Comparison of ENCODE assay signal across 30 cellular contexts in the genomic region with DNA sequence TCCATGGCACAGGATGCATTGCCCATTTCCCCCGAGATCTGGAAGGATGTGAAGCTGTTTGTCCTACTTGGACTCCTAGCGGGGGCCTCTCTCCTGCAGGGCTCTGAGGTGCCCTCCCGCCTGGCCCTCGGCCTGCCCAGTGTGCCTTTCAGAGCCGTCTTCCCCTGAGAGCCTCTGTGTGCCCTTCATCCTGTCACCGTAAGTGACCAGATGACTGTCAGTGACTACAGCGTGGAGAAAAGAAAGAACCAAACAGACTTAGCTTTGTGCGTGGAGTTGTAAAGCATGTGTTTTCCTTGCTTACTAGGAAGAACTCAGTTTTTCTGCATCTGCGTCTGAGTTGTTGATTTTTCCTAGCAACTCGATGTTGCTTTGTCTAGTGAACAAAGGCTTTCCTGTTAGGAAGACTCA. TPM values are rescaled to one million over a fixed set of nuclear protein-coding genes. Genes with fewer than 3 reads are reported as not detected.
A peak's percentile ranks its signal among the peaks of the same experiment; 100 is the strongest.
DNase-seq lines count a peak whose midpoint lies in the region; ATAC-seq and TF ChIP-seq lines count a peak whose summit lies in the region.
"Had no signal": no experiment of that assay in that cellular context is flagged by ENCODE, and none has a peak within 500 bp of the region (broad histone marks: within the 10 kb centered on the region; RNA-seq: fewer than 3 reads in every experiment).

No MANE protein-coding gene starts in this region.

- DNase-seq in GM23338 (ENCODE audit: low spot score) (no peak), dorsolateral prefrontal cortex (peak in 6 of 10 donors; percentile 22 to 56 (median 42)), lung microvascular endothelial cell (ENCODE audit: low read depth in 2 of 2) (peak; percentile 27 to 50), pons (ENCODE audit: low spot score) (peak; percentile 91), T-helper 2 cell (no peak), PC-3 (no peak)
- no peak for DNase-seq in activated CD8-positive, alpha-beta T cell treated with anti-CD3 and anti-CD28 coated beads, Interleukin-2, amount 10 ng/mL, durations not matched to agents 7 days and 5 days
- DNase-seq: activated CD4-positive, alpha-beta T cell treated with anti-CD3 and anti-CD28 coated beads, Interleukin-2, amount 10 ng/mL, durations not matched to agents 24 days and 14 days; activated CD8-positive, alpha-beta memory T cell treated with anti-CD3 and anti-CD28 coated beads, Interleukin-2, amount 10 ng/mL, durations not matched to agents 7 days and 5 days; aorta; Caco-2; central memory CD4-positive, alpha-beta T cell; DMS79; foreskin fibroblast; NCI-H1105 treated with DMSO at 0.1 percent for 48 hours; NCI-H2029 treated with DMSO at 0.1 percent for 48 hours; NCI-H226; NCI-H774; right cardiac atrium; stimulated activated CD4-positive, alpha-beta T cell treated with anti-CD3 and anti-CD28 coated beads, Interleukin-4, amount 100 ng/mL, for 4 hours; stimulated activated naive CD4-positive, alpha-beta T cell had no signal

- peaks cover 8% of the 10 kb centered on the region; the same call in 1 of the 2 replicates for H3K36me3 ChIP-seq in GM23338 (ENCODE audit: insufficient read depth)
- peaks cover 3% of the 10 kb centered on the region; the same call in 1 of the 2 replicates for H3K36me3 ChIP-seq in PC-3 (ENCODE audit: low read depth, low read length)

- peaks cover 13% of the 10 kb centered on the region for H3K79me2 ChIP-seq in GM23338 (replicated peaks; ENCODE audit: insufficient read depth)
- H3K79me2 ChIP-seq in PC-3 (ENCODE audit: low read length), result no peaks in the 10 kb centered on the region

- ATAC-seq in GM23338 (no peak), HG03139 (IDR thresholded peaks at IDR 0.05; ENCODE audit: unreplicated experiment) (no peak), PC-3 (no peak)
- no peak for ATAC-seq in activated CD8-positive, alpha-beta T cell treated with anti-CD3 and anti-CD28 coated beads, Interleukin-2, amount 10 ng/mL, durations not matched to agents 7 days and 5 days
- ATAC-seq: activated CD8-positive, alpha-beta memory T cell treated with anti-CD3 and anti-CD28 coated beads, Interleukin-2, amount 10 ng/mL, durations not matched to agents 7 days and 5 days; HCT116; SK-N-SH treated with all-trans-retinoic acid at 6 μM for 48 hours had no signal

- no peaks in the 10 kb centered on the region for H3K9me2 ChIP-seq in GM23338 (ENCODE audit: insufficient read depth)
- no peaks in the 10 kb centered on the region for H3K9me2 ChIP-seq in PC-3 (replicated peaks; ENCODE audit: low read length)

- H4K20me1 ChIP-seq in GM23338 (replicated peaks; ENCODE audit: insufficient read depth) (no peaks in the 10 kb centered on the region; the same call in 1 of the 2 replicates), PC-3 (ENCODE audit: low read length) (no peaks in the 10 kb centered on the region)

- peaks cover 4% of the 10 kb centered on the region; the same call in 1 of the 2 replicates for H3K4me1 ChIP-seq in GM23338 (ENCODE audit: insufficient read depth)
- no peaks in the 10 kb centered on the region for H3K4me1 ChIP-seq in PC-3 (ENCODE audit: insufficient read depth, low read length)
- H3K4me1 ChIP-seq: Caco-2, tibial artery had no signal

- peaks cover 71% of the 10 kb centered on the region for H3K36me3 Mint-ChIP-seq in GM23338 (ENCODE audit: low read depth)
- H3K36me3 Mint-ChIP-seq in activated CD8-positive, alpha-beta T cell treated with anti-CD3 and anti-CD28 coated beads, Interleukin-2, amount 10 ng/mL, durations not matched to agents 7 days and 5 days (ENCODE audit: low read depth), result peaks cover 37% of the 10 kb centered on the region

- TF ChIP-seq CTCF in GM23338 (conservative IDR thresholded peaks at IDR 0.05; ENCODE audit: low read depth in 2 of 2) (no peak), dorsolateral prefrontal cortex (IDR thresholded peaks at IDR 0.05 in 54 of 56, conservative IDR thresholded peaks at IDR 0.05 in 2 of 56; ENCODE audit: low read depth in 1 of 56, partially characterized antibody in 56 of 56) (peak in 2 of 56 donors; percentile 6 to 18), PC-3 (conservative IDR thresholded peaks at IDR 0.05; ENCODE audit: low read depth, low read length) (no peak)

- H2AFZ ChIP-seq in GM23338, result no peak overlapping the region
- no peak overlapping the region for H2AFZ ChIP-seq in PC-3 (ENCODE audit: low read length)

- POLR2A ChIA-PET in activated CD8-positive, alpha-beta T cell treated with anti-CD3 and anti-CD28 coated beads, Interleukin-2, amount 10 ng/mL, durations not matched to agents 7 days and 5 days (lab: Charles Lee), result no interaction called here
- POLR2A ChIA-PET in PC-3 (lab: Charles Lee; ENCODE audit: unreplicated experiment), result no interaction called here

- peaks cover 4% of the 10 kb centered on the region for H3K27me3 Mint-ChIP-seq in GM23338 (ENCODE audit: insufficient read depth, low read depth, poor library complexity)
- no peaks in the 10 kb centered on the region for H3K27me3 Mint-ChIP-seq in activated CD8-positive, alpha-beta T cell treated with anti-CD3 and anti-CD28 coated beads, Interleukin-2, amount 10 ng/mL, durations not matched to agents 7 days and 5 days (ENCODE audit: low read depth)
- H3K27me3 Mint-ChIP-seq: activated CD4-positive, alpha-beta T cell treated with anti-CD3 and anti-CD28 coated beads, Interleukin-2, amount 10 ng/mL, durations not matched to agents 24 days and 14 days; activated CD8-positive, alpha-beta memory T cell treated with anti-CD3 and anti-CD28 coated beads, Interleukin-2, amount 10 ng/mL, durations not matched to agents 7 days and 5 days; activated naive CD4-positive, alpha-beta T cell treated with anti-CD3 and anti-CD28 coated beads, Interleukin-2, amount 50 U/mL, for 24 hours; IgD-negative memory B cell had no signal

- H3K27ac ChIP-seq in GM23338 (ENCODE audit: low read depth) (no peak overlapping the region), dorsolateral prefrontal cortex (peak overlapping the region in 33 of 59 donors; percentile 6 to 74 (median 40)), PC-3 (ENCODE audit: low read length) (no peak overlapping the region)
- H3K27ac ChIP-seq: BLaER1 treated with 17β-estradiol and CSF1 and Interleukin-3, amounts not matched to agents 10 nM and 100 nM; tibial artery; VCaP had no signal

- H3K9me3 ChIP-seq in PC-3 (ENCODE audit: low read length), result no peaks in the 10 kb centered on the region
- H3K9me3 ChIP-seq: BLaER1 treated with 17β-estradiol and CSF1 and Interleukin-3, amounts not matched to agents 10 nM and 100 nM; Caco-2; tibial artery had no signal

- no TSS peak for BruUV-seq in PC-3 (replicated peaks; lab: Mats Ljungman, UMichigan)

- H3K27me3 ChIP-seq in GM23338 (ENCODE audit: insufficient read depth) (no peaks in the 10 kb centered on the region), dorsolateral prefrontal cortex (no peaks in the 10 kb centered on the region), PC-3 (ENCODE audit: low read length) (no peaks in the 10 kb centered on the region)
- H3K27me3 ChIP-seq: BLaER1 treated with 17β-estradiol and CSF1 and Interleukin-3, amounts not matched to agents 10 nM and 100 nM; tibial artery had no signal

- H3K27ac Mint-ChIP-seq in GM23338, result peak overlapping the region; percentile 22; the same call in 1 of the 2 replicates
- no peak overlapping the region for H3K27ac Mint-ChIP-seq in activated CD8-positive, alpha-beta T cell treated with anti-CD3 and anti-CD28 coated beads, Interleukin-2, amount 10 ng/mL, durations not matched to agents 7 days and 5 days
- H3K27ac Mint-ChIP-seq: activated CD4-positive, alpha-beta T cell treated with anti-CD3 and anti-CD28 coated beads, Interleukin-2, amount 10 ng/mL, durations not matched to agents 24 days and 14 days; activated CD8-positive, alpha-beta memory T cell treated with anti-CD3 and anti-CD28 coated beads, Interleukin-2, amount 10 ng/mL, durations not matched to agents 7 days and 5 days; T-helper 2 cell treated with Interferon-gamma antibody and Interleukin-4, amounts not matched to agents 5 μg/mL and 100 μg/mL, for 36 hours had no signal

- H3K4me1 Mint-ChIP-seq in GM23338, result peaks cover 28% of the 10 kb centered on the region
- H3K4me1 Mint-ChIP-seq in activated CD8-positive, alpha-beta T cell treated with anti-CD3 and anti-CD28 coated beads, Interleukin-2, amount 10 ng/mL, durations not matched to agents 7 days and 5 days (ENCODE audit: low read depth), result no peaks in the 10 kb centered on the region
- H3K4me1 Mint-ChIP-seq: activated CD8-positive, alpha-beta memory T cell treated with anti-CD3 and anti-CD28 coated beads, Interleukin-2, amount 10 ng/mL, durations not matched to agents 7 days and 5 days had no signal

- H3K9me3 Mint-ChIP-seq in GM23338, result peaks cover 21% of the 10 kb centered on the region
- no peaks in the 10 kb centered on the region for H3K9me3 Mint-ChIP-seq in activated CD8-positive, alpha-beta T cell treated with anti-CD3 and anti-CD28 coated beads, Interleukin-2, amount 10 ng/mL, durations not matched to agents 7 days and 5 days (ENCODE audit: insufficient read depth)
- H3K9me3 Mint-ChIP-seq: activated CD4-positive, alpha-beta T cell treated with anti-CD3 and anti-CD28 coated beads, Interleukin-2, amount 10 ng/mL, durations not matched to agents 24 days and 14 days; activated naive CD4-positive, alpha-beta T cell treated with anti-CD3 and anti-CD28 coated beads, Interleukin-2, amount 50 U/mL, for 24 hours; IgD-negative memory B cell; T-helper 2 cell treated with Interferon-gamma antibody and Interleukin-4, amounts not matched to agents 5 μg/mL and 100 μg/mL, for 36 hours had no signal

- H3K4me3 Mint-ChIP-seq in GM23338, result no peak overlapping the region
- H3K4me3 Mint-ChIP-seq in activated CD8-positive, alpha-beta T cell treated with anti-CD3 and anti-CD28 coated beads, Interleukin-2, amount 10 ng/mL, durations not matched to agents 7 days and 5 days, result no peak overlapping the region
- H3K4me3 Mint-ChIP-seq: activated CD4-positive, alpha-beta T cell treated with anti-CD3 and anti-CD28 coated beads, Interleukin-2, amount 10 ng/mL, durations not matched to agents 24 days and 14 days; activated CD8-positive, alpha-beta memory T cell treated with anti-CD3 and anti-CD28 coated beads, Interleukin-2, amount 10 ng/mL, durations not matched to agents 7 days and 5 days; activated naive CD4-positive, alpha-beta T cell treated with anti-CD3 and anti-CD28 coated beads, Interleukin-2, amount 50 U/mL, for 24 hours; T-helper 2 cell treated with Interferon-gamma antibody and Interleukin-4, amounts not matched to agents 5 μg/mL and 100 μg/mL, for 36 hours had no signal

- H3K4me3 ChIP-seq in GM23338, result no peak overlapping the region
- peak overlapping the region in 6 of 59 donors; percentile 3 to 23 (median 10) for H3K4me3 ChIP-seq in dorsolateral prefrontal cortex
- H3K4me3 ChIP-seq in PC-3 (ENCODE audit: low read length), result no peak overlapping the region
- H3K4me3 ChIP-seq: BLaER1 treated with 17β-estradiol and CSF1 and Interleukin-3, amounts not matched to agents 10 nM and 100 nM; tibial artery had no signal

- CTCF ChIA-PET in activated CD8-positive, alpha-beta T cell treated with anti-CD3 and anti-CD28 coated beads, Interleukin-2, amount 10 ng/mL, durations not matched to agents 7 days and 5 days (lab: Charles Lee), result interaction anchor here (0.8 kb wide), 1 partner anchor 536 kb away, joined by 6 read pairs; no protein-coding TSS in a partner anchor
- CTCF ChIA-PET in PC-3 (lab: Charles Lee), result no interaction called here

- H3F3A ChIP-seq in GM23338 (replicated peaks; ENCODE audit: low read depth) (peaks cover 10% of the 10 kb centered on the region; the same call in 1 of the 2 replicates), PC-3 (ENCODE audit: low read length, unreplicated experiment) (no peaks in the 10 kb centered on the region)

- H3K4me2 ChIP-seq in GM23338, result no peak overlapping the region
- no peak overlapping the region for H3K4me2 ChIP-seq in PC-3 (ENCODE audit: low read length)
- H3K4me2 ChIP-seq: BLaER1 treated with 17β-estradiol and CSF1 and Interleukin-3, amounts not matched to agents 10 nM and 100 nM had no signal

- H3K9ac ChIP-seq in PC-3 (ENCODE audit: low read length), result no peak overlapping the region
- H3K9ac ChIP-seq: BLaER1 treated with 17β-estradiol and CSF1 and Interleukin-3, amounts not matched to agents 10 nM and 100 nM had no signal

- intact Hi-C loops in dorsolateral prefrontal cortex (cut with DNase I) (no loop called here), PC-3 (cut with micrococcal nuclease) (no loop called here)

RNA-seq across cellular contexts. Expression of a gene that starts 56.1 kb away (rescaled TPM):
- 30.0 and 48.0 TPM in 2 replicates for total RNA-seq in GM23338 (2014; rRNA removed; shearing (Covaris generic))
- polyA plus RNA-seq in GM23338 (2016; fragmentation: Nextera tagmentation; extraction: Ambion mirVana), result 22.3 and 22.6 TPM in 2 replicates
- total RNA-seq in dorsolateral prefrontal cortex, result 10 to 100 TPM; 17.6 to 85.0 (median 34.7) TPM
- 9.4 and 18.8 TPM in 2 replicates for total RNA-seq in lung microvascular endothelial cell
- total RNA-seq in activated CD8-positive, alpha-beta T cell treated with anti-CD3 and anti-CD28 coated beads, Interleukin-2, amount 10 ng/mL, durations not matched to agents 7 days and 5 days, result 10 to 100 TPM; 34.1 to 39.8 TPM
- 24.2 TPM in 2 replicates for total RNA-seq in PC-3 (2014; rRNA removed)

Comparison
In these comparisons a context has a peak if more than half of its experiments do, and no peak if none do; other contexts are left out.
1. DNase-seq: peak in dorsolateral prefrontal cortex (6 of 10), lung microvascular endothelial cell (2 of 2) and pons (single experiment); none in GM23338 (single experiment), T-helper 2 cell (0 of 5), activated CD8-positive, alpha-beta T cell treated with anti-CD3 and anti-CD28 coated beads, Interleukin-2, amount 10 ng/mL, durations not matched to agents 7 days and 5 days (single experiment) and PC-3 (single experiment).
2. H3K27ac ChIP-seq: peak in dorsolateral prefrontal cortex (33 of 59); none in GM23338 (single experiment) and PC-3 (single experiment).